9 cellular contexts compared by ENCODE assay signal in the genomic region with DNA sequence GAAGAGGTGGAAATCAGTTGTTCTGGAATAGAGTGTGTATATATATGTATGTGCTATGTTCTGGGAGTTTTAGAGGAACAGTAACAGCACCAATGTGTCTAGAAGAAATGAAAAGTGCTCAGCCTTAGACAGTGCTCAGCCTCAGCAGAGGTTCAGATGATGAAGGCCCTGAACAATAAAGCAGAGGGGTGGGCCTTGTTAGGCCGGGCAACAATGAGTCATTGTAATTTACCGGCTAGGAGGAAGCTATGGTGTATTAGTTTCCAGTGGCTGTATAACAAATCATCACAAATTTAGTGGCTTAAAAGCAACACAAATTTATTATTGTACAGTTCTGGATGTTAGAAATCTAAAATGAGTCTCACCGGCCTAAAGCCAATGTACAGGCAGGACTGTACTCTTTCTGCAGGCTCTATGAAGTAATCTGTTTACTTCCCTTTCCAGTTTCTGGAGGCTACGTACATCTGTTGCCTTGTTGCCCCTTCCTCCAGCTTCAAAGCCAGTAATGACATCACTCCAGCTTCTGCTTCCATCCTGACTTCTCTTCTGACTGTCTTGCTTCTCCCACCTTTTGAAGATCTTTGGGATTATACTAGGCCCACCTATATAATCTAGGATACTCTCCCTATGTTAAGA.
DNase-seq lines count a peak whose midpoint lies in the region; ATAC-seq, FAIRE-seq and TF ChIP-seq lines count a peak whose summit lies in the region.
"Had no signal": no experiment of that assay in that cellular context is flagged by ENCODE, and none has a peak within 500 bp of the region (broad histone marks: within the 10 kb centered on the region; RNA-seq: fewer than 3 reads in every experiment).

No MANE protein-coding gene starts in this region.

- H3K4me2 ChIP-seq in HepG2 (ENCODE audit: low read depth, low read length): no peak overlapping the region
- no peak overlapping the region for H3K4me2 ChIP-seq in mammary epithelial cell (ENCODE audit: insufficient read depth, low read depth, low read length)

- intact Hi-C loops in right lobe of liver (cut with DNase I) (no loop called here), HepG2 (cut with micrococcal nuclease; ENCODE audit: unreplicated experiment) (no loop called here), mammary epithelial cell (cut with micrococcal nuclease) (no loop called here)

- H4K20me1 ChIP-seq in HepG2 (ENCODE audit: insufficient read depth, low read length) (no peaks in the 10 kb centered on the region), mammary epithelial cell (ENCODE audit: insufficient read depth, low read length) (no peaks in the 10 kb centered on the region)

- H2AFZ ChIP-seq in HepG2 (ENCODE audit: low read length): no peak overlapping the region
- no peak overlapping the region for H2AFZ ChIP-seq in mammary epithelial cell (ENCODE audit: low read depth, low read length)

- H3K27ac ChIP-seq in right lobe of liver: no peak overlapping the region
- no peak overlapping the region for H3K27ac ChIP-seq in HepG2 (ENCODE audit: extremely low read length, insufficient read depth, low read length)
- no peak overlapping the region for H3K27ac ChIP-seq in mammary epithelial cell (ENCODE audit: insufficient read depth, low read depth, low read length)

- no peaks in the 10 kb centered on the region for H3K9me3 ChIP-seq in right lobe of liver
- no peaks in the 10 kb centered on the region for H3K9me3 ChIP-seq in HepG2 (ENCODE audit: low read length)
- H3K9me3 ChIP-seq in mammary epithelial cell (replicated peaks; ENCODE audit: insufficient read depth, low read length): no peaks in the 10 kb centered on the region
- H3K9me3 ChIP-seq: adrenal gland had no signal

- TF ChIP-seq POLR2A in right lobe of liver (IDR thresholded peaks at IDR 0.05): no peak
- no peak for TF ChIP-seq POLR2A in HepG2 (IDR thresholded peaks at IDR 0.05; ENCODE audit: insufficient read depth in 1 of 2, low read depth in 2 of 2, low read length in 2 of 2)

- H3K4me3 ChIP-seq in right lobe of liver (no peak overlapping the region), HepG2 (replicated peaks in 1 of 3; ENCODE audit: insufficient read depth in 1 of 3, low read depth in 2 of 3, low read length in 3 of 3) (no peak overlapping the region), mammary epithelial cell (replicated peaks in 1 of 3; ENCODE audit: insufficient read depth in 1 of 3, low read depth in 2 of 3, low read length in 3 of 3) (no peak overlapping the region)
- H3K4me3 ChIP-seq: adrenal gland had no signal

- no peak for TF ChIP-seq EP300 in HepG2 (IDR thresholded peaks at IDR 0.05; ENCODE audit: low read depth in 2 of 2, low read length in 2 of 2)
- TF ChIP-seq EP300 in HepG2 (CRISPR knock-in tag; IDR thresholded peaks at IDR 0.05; ENCODE audit: borderline replicate concordance): no peak

- TF ChIP-seq RAD21 in HepG2 (CRISPR knock-in tag; IDR thresholded peaks at IDR 0.05): no peak

- ATAC-seq in right lobe of liver (peak; percentile 36 to 75 (median 67)), HepG2 (no peak), left lobe of liver (peak; percentile 36), HG02798 (IDR thresholded peaks at IDR 0.05; ENCODE audit: poor library complexity, unreplicated experiment) (no peak), HG02852 (IDR thresholded peaks at IDR 0.05; ENCODE audit: unreplicated experiment) (no peak), GM19397 (IDR thresholded peaks at IDR 0.05; ENCODE audit: unreplicated experiment) (no peak)

- no peak for FAIRE-seq in HepG2 (lab: Jason Lieb, UNC)

- no peaks in the 10 kb centered on the region for H3K4me1 ChIP-seq in right lobe of liver
- no peaks in the 10 kb centered on the region for H3K4me1 ChIP-seq in HepG2 (ENCODE audit: insufficient read depth, low read length)
- peaks cover 12% of the 10 kb centered on the region for H3K4me1 ChIP-seq in mammary epithelial cell (ENCODE audit: insufficient read depth, low read length)
- H3K4me1 ChIP-seq: adrenal gland had no signal

- no peak for TF ChIP-seq CTCF in right lobe of liver (IDR thresholded peaks at IDR 0.05)
- TF ChIP-seq CTCF in HepG2 (CRISPR knock-in tag; IDR thresholded peaks at IDR 0.05): no peak
- TF ChIP-seq CTCF in mammary epithelial cell (conservative IDR thresholded peaks at IDR 0.05 in 1 of 2, IDR thresholded peaks at IDR 0.05 in 1 of 2; ENCODE audit: extremely low read depth in 1 of 2, insufficient read depth in 1 of 2, low read depth in 1 of 2, low read length in 2 of 2): no peak

- WGBS in right lobe of liver (ENCODE audit: insufficient coverage, low coverage, low lambda C conversion rate, missing lambda C conversion rate): 47% methylated on average over 3 of the region's 4 CpGs
- WGBS in HepG2 (ENCODE audit: low lambda C conversion rate): 1% methylated on average over 4 of the region's 4 CpGs
- 80% methylated on average over 4 of the region's 4 CpGs for WGBS in mammary epithelial cell (ENCODE audit: low coverage, missing lambda C conversion rate)

- dilution Hi-C loops in mammary epithelial cell (cut with HindIII; ENCODE audit: low sequenced_read_pairs): no loop called here

- no peaks in the 10 kb centered on the region for H3K79me2 ChIP-seq in HepG2 (ENCODE audit: insufficient read depth, low read length)
- no peaks in the 10 kb centered on the region for H3K79me2 ChIP-seq in mammary epithelial cell (ENCODE audit: insufficient read depth, low read length)

- BruUV-seq in HepG2 (replicated peaks; lab: Mats Ljungman, UMichigan): no TSS peak
- BruUV-seq in mammary epithelial cell (replicated peaks; lab: Mats Ljungman, UMichigan): no TSS peak

- DNase-seq in right lobe of liver: no peak
- no peak for DNase-seq in HepG2 (ENCODE audit: low spot score)
- DNase-seq in mammary epithelial cell: peak; percentile 27
- no peak for DNase-seq in left lobe of liver (ENCODE audit: low spot score)
- no peak for DNase-seq in activated CD4-positive, alpha-beta T cell treated with anti-CD3 and anti-CD28 coated beads for 48 hours

- H3K9ac ChIP-seq in HepG2 (ENCODE audit: insufficient read depth, low read depth, low read length): no peak overlapping the region
- no peak overlapping the region for H3K9ac ChIP-seq in mammary epithelial cell (ENCODE audit: insufficient read depth, low read length)

- in situ Hi-C loops in HepG2 (cut with HindIII; ENCODE audit: extremely low pct_ligation_motif_present, low pct_unique_long_range_greater_than_20kb): no loop called here
- in situ Hi-C loops in mammary epithelial cell (cut with MboI; ENCODE audit: low sequenced_read_pairs in 2 of 2): no loop called here

- CTCF ChIA-PET in HepG2 (lab: Yijun Ruan, JAX; ENCODE audit: low intra/inter-chr PET ratio, low total read pairs): no interaction called here
- CTCF ChIA-PET in mammary epithelial cell (lab: Charles Lee; ENCODE audit: low non-redundant PET): no interaction called here

- POLR2A ChIA-PET in HepG2 (lab: Yijun Ruan, JAX): no interaction called here

- H3K27me3 ChIP-seq in right lobe of liver (no peaks in the 10 kb centered on the region), HepG2 (ENCODE audit: control insufficient read depth in 1 of 2, insufficient read depth in 2 of 2, low read length in 2 of 2) (peaks cover 0 to 3% of the 10 kb centered on the region in 2 experiments; a peak in 1 of 5 replicates), mammary epithelial cell (ENCODE audit: insufficient read depth, low read length) (no peaks in the 10 kb centered on the region)
- H3K27me3 ChIP-seq: adrenal gland had no signal

- no peaks in the 10 kb centered on the region for H3K36me3 ChIP-seq in right lobe of liver
- no peaks in the 10 kb centered on the region for H3K36me3 ChIP-seq in HepG2 (replicated peaks in 1 of 2; ENCODE audit: control insufficient read depth in 1 of 2, insufficient read depth in 2 of 2, low read length in 2 of 2)
- no peaks in the 10 kb centered on the region for H3K36me3 ChIP-seq in mammary epithelial cell (ENCODE audit: insufficient read depth, low read length)
- H3K36me3 ChIP-seq: adrenal gland had no signal

TF ChIP-seq in HepG2, 621 proteins besides CTCF, POLR2A, EP300 and RAD21 (continues in another document):
- TF ChIP-seq MED13 (CRISPR knock-in tag; IDR thresholded peaks at IDR 0.05): no peak
- TF ChIP-seq, protein P1, sequence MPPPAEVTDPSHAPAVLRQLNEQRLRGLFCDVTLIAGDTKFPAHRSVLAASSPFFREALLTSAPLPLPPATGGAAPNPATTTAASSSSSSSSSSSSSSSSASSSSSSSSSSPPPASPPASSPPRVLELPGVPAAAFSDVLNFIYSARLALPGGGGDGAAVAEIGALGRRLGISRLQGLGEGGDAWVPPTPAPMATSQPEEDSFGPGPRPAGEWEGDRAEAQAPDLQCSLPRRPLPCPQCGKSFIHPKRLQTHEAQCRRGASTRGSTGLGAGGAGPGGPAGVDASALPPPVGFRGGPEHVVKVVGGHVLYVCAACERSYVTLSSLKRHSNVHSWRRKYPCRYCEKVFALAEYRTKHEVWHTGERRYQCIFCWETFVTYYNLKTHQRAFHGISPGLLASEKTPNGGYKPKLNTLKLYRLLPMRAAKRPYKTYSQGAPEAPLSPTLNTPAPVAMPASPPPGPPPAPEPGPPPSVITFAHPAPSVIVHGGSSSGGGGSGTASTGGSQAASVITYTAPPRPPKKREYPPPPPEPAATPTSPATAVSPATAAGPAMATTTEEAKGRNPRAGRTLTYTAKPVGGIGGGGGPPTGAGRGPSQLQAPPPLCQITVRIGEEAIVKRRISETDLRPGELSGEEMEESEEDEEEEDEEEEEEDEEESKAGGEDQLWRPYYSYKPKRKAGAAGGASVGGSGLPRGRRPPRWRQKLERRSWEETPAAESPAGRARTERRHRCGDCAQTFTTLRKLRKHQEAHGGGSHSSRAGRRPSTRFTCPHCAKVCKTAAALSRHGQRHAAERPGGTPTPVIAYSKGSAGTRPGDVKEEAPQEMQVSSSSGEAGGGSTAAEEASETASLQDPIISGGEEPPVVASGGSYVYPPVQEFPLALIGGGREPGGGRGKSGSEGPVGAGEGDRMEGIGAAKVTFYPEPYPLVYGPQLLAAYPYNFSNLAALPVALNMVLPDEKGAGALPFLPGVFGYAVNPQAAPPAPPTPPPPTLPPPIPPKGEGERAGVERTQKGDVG (CRISPR knock-in tag; IDR thresholded peaks at IDR 0.05; ENCODE audit: borderline replicate concordance): no peak
- TF ChIP-seq, protein P2, sequence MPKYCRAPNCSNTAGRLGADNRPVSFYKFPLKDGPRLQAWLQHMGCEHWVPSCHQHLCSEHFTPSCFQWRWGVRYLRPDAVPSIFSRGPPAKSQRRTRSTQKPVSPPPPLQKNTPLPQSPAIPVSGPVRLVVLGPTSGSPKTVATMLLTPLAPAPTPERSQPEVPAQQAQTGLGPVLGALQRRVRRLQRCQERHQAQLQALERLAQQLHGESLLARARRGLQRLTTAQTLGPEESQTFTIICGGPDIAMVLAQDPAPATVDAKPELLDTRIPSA (CRISPR knock-in tag; IDR thresholded peaks at IDR 0.05; ENCODE audit: borderline replicate concordance): no peak

Comparison
In these comparisons a context has a peak if more than half of its experiments do, and no peak if none do; other contexts are left out.
1. ATAC-seq: peak in right lobe of liver (4 of 4) and left lobe of liver (single experiment); none in HepG2 (single experiment), HG02798 (single experiment), HG02852 (single experiment) and GM19397 (single experiment).